ENCODE assay signal across 26 cellular contexts in genomic region chr16:84047626-84048025, GRCh38. TPM values are rescaled to one million over a fixed set of nuclear protein-coding genes. Genes with fewer than 3 reads are reported as not detected.
"Had no signal": no experiment of that assay in that cellular context is flagged by ENCODE, and none has a peak within 500 bp of the region (broad histone marks: within the 10 kb centered on the region; RNA-seq: fewer than 3 reads in every experiment).

No MANE protein-coding gene starts in this region.

- H3K27ac ChIP-seq: adrenal gland, breast epithelium, SJCRH30 had no signal

- H3K9me3 ChIP-seq: adrenal gland, breast epithelium, SJCRH30, SK-N-SH had no signal

- H3K4me1 ChIP-seq: breast epithelium, SJCRH30 had no signal

- H3K4me3 ChIP-seq: adrenal gland, breast epithelium, K562, SJCRH30 had no signal

- H3K27ac Mint-ChIP-seq: activated CD8-positive, alpha-beta T cell treated with anti-CD3 and anti-CD28 coated beads, Interleukin-2, amount 10 ng/mL, durations not matched to agents 7 days and 5 days; activated naive CD8-positive, alpha-beta T cell treated with anti-CD3 and anti-CD28 coated beads, Interleukin-2, amount 10 ng/mL, durations not matched to agents 7 days and 5 days had no signal

- H3K27me3 ChIP-seq: adrenal gland had no signal

- H3K4me3 Mint-ChIP-seq: activated CD8-positive, alpha-beta T cell treated with anti-CD3 and anti-CD28 coated beads, Interleukin-2, amount 10 ng/mL, durations not matched to agents 7 days and 5 days; activated naive CD8-positive, alpha-beta T cell treated with anti-CD3 and anti-CD28 coated beads, Interleukin-2, amount 10 ng/mL, durations not matched to agents 7 days and 5 days; WTC11 had no signal

- H3K9me3 Mint-ChIP-seq: activated naive CD8-positive, alpha-beta T cell treated with anti-CD3 and anti-CD28 coated beads, Interleukin-2, amount 10 ng/mL, durations not matched to agents 7 days and 5 days; WTC11 had no signal

- DNase-seq: activated CD4-positive, alpha-beta T cell treated with anti-CD3 and anti-CD28 coated beads for 48 hours; activated CD4-positive, alpha-beta T cell treated with anti-CD3 and anti-CD28 coated beads, Interleukin-2, amount 50 U/mL, for 4 hours; activated CD4-positive, CD25-positive, alpha-beta regulatory T cell treated with anti-CD3 and anti-CD28 coated beads, Interleukin-2, amount 50 U/mL, for 72 hours; activated CD8-positive, alpha-beta memory T cell treated with anti-CD3 and anti-CD28 coated beads, Interleukin-2, amount 50 U/mL, for 48 hours; activated CD8-positive, alpha-beta T cell treated with anti-CD3 and anti-CD28 coated beads, Interleukin-2, amount 10 ng/mL, durations not matched to agents 7 days and 5 days; activated naive CD4-positive, alpha-beta T cell treated with anti-CD3 and anti-CD28 coated beads, Interleukin-2, amount 50 U/mL, for 16 hours; activated naive CD8-positive, alpha-beta T cell treated with anti-CD3 and anti-CD28 coated beads, Interleukin-2, amount 10 ng/mL, durations not matched to agents 7 days and 5 days; activated T-cell treated with anti-CD3 and anti-CD28 coated beads, Interleukin-2, amount 50 U/mL, for 1 hour; adrenal gland; anterior cingulate cortex; caudate nucleus; Karpas-422; MM.1S; NCI-H1105; NCI-H1436; NCI-H187; NCI-H2081 treated with DMSO at 0.1 percent for 48 hours; NCI-H446; SJCRH30; SK-N-SH; T-helper 1 cell had no signal

- H3K4me1 Mint-ChIP-seq: activated naive CD8-positive, alpha-beta T cell treated with anti-CD3 and anti-CD28 coated beads, Interleukin-2, amount 10 ng/mL, durations not matched to agents 7 days and 5 days had no signal

- ATAC-seq: activated CD8-positive, alpha-beta T cell treated with anti-CD3 and anti-CD28 coated beads, Interleukin-2, amount 10 ng/mL, durations not matched to agents 7 days and 5 days had no signal

- H3K36me3 ChIP-seq: SJCRH30 had no signal

RNA-seq across cellular contexts. Expression of gene SLC38A8, which starts 5.0 kb away (rescaled TPM):
- total RNA-seq: activated CD8-positive, alpha-beta T cell treated with anti-CD3 and anti-CD28 coated beads, Interleukin-2, amount 10 ng/mL, durations not matched to agents 7 days and 5 days; activated naive CD8-positive, alpha-beta T cell treated with anti-CD3 and anti-CD28 coated beads, Interleukin-2, amount 10 ng/mL, durations not matched to agents 7 days and 5 days; breast epithelium; K562; PC-3; SJCRH30; T-helper 2 cell treated with Interferon-gamma antibody and Interleukin-4, amounts not matched to agents 100 ng/mL and 5 ng/mL, for 36 hours; WTC11 had no signal
- polyA plus RNA-seq: SK-N-SH had no signal
